ENCODE assay signal across 11 cellular contexts in genomic region chr5:107047048-107047447, GRCh38.
"Had no signal": no experiment of that assay in that cellular context is flagged by ENCODE, and none has a peak within 500 bp of the region (broad histone marks: within the 10 kb centered on the region; RNA-seq: fewer than 3 reads in every experiment).

No MANE protein-coding gene starts in this region.

- DNase-seq: GM23248, GOT3, H7, H9, HCEC 1CT, HFFc6 had no signal

- ATAC-seq: GM23338, HCT116 had no signal

- H3K4me2 ChIP-seq: GM23338 had no signal

- H3K4me3 ChIP-seq: GM23248, GM23338, HAP-1 had no signal

- H3K27ac Mint-ChIP-seq: GM23338, H9, HFFc6 had no signal

- FAIRE-seq: H1, H54 had no signal

- H3K4me3 Mint-ChIP-seq: GM23338, H9, HFFc6 had no signal

- H3K27ac ChIP-seq: GM23248 had no signal

- H3K4me1 Mint-ChIP-seq: GM23338 had no signal

- H3K9me3 ChIP-seq: HAP-1 had no signal

- H3K36me3 ChIP-seq: HAP-1 had no signal
